In genomic region chr15:31090741-31091140, GRCh38 we compare ENCODE assay signal across 20 cellular contexts. TPM values are rescaled to one million over a fixed set of nuclear protein-coding genes. Genes with fewer than 3 reads are reported as not detected.
DNase-seq lines count a peak whose midpoint lies in the region; ATAC-seq and TF ChIP-seq lines count a peak whose summit lies in the region.
"Had no signal": no experiment of that assay in that cellular context is flagged by ENCODE, and none has a peak within 500 bp of the region (broad histone marks: within the 10 kb centered on the region; RNA-seq: fewer than 3 reads in every experiment).

No MANE protein-coding gene starts in this region.

- H3K9me3 Mint-ChIP-seq in mesothelial cell of epicardium (peaks cover 8% of the 10 kb centered on the region), Calu3 (ENCODE audit: low read depth, unreplicated experiment) (no peaks in the 10 kb centered on the region)
- H3K9me3 Mint-ChIP-seq: CD8-positive, alpha-beta T cell had no signal

- WGBS in esophagus squamous epithelium, 2 donors, result 32 to 42% methylated on average over 3 of the region's 3 CpGs

- no peaks in the 10 kb centered on the region for H3K27me3 ChIP-seq in esophagus squamous epithelium
- H3K27me3 ChIP-seq: BLaER1 treated with 17β-estradiol and CSF1 and Interleukin-3, amounts not matched to agents 10 nM and 100 nM had no signal

- H3K36me3 Mint-ChIP-seq in mesothelial cell of epicardium, result no peaks in the 10 kb centered on the region
- H3K36me3 Mint-ChIP-seq in Calu3 (ENCODE audit: insufficient read depth, unreplicated experiment), result no peaks in the 10 kb centered on the region
- H3K36me3 Mint-ChIP-seq: CD8-positive, alpha-beta T cell had no signal

- no peaks in the 10 kb centered on the region for H3K9me3 ChIP-seq in esophagus squamous epithelium
- H3K9me3 ChIP-seq: HAP-1 had no signal

- intact Hi-C loops in esophagus squamous epithelium (cut with DNase I) (no loop called here), Calu3 (cut with micrococcal nuclease; ENCODE audit: unreplicated experiment) (no loop called here)

- peak overlapping the region; percentile 32 to 81 (median 66) for H3K27ac ChIP-seq in esophagus squamous epithelium
- H3K27ac ChIP-seq: BLaER1 treated with 17β-estradiol and CSF1 and Interleukin-3, amounts not matched to agents 10 nM and 100 nM; GM23248 had no signal

- H3K4me3 Mint-ChIP-seq in mesothelial cell of epicardium, result no peak overlapping the region
- no peak overlapping the region for H3K4me3 Mint-ChIP-seq in Calu3 (ENCODE audit: low read depth, unreplicated experiment)
- H3K4me3 Mint-ChIP-seq: B cell; CD8-positive, alpha-beta T cell had no signal

- H3K27me3 Mint-ChIP-seq in mesothelial cell of epicardium (ENCODE audit: low read depth) (no peaks in the 10 kb centered on the region), Calu3 (ENCODE audit: unreplicated experiment) (no peaks in the 10 kb centered on the region)
- H3K27me3 Mint-ChIP-seq: B cell had no signal

- no TSS peak for BruUV-seq in Calu3 (replicated peaks; lab: Mats Ljungman, UMichigan)

- no peaks in the 10 kb centered on the region for H3K36me3 ChIP-seq in esophagus squamous epithelium
- H3K36me3 ChIP-seq: BLaER1 treated with 17β-estradiol and CSF1 and Interleukin-3, amounts not matched to agents 10 nM and 100 nM; HAP-1 had no signal

- peak overlapping the region; percentile 87 for H3K27ac Mint-ChIP-seq in mesothelial cell of epicardium
- H3K27ac Mint-ChIP-seq in Calu3 (ENCODE audit: unreplicated experiment), result no peak overlapping the region
- H3K27ac Mint-ChIP-seq: B cell; CD8-positive, alpha-beta T cell had no signal

- H3K4me1 ChIP-seq in esophagus squamous epithelium, result peaks cover 8 to 55% (median 16%) of the 10 kb centered on the region in 3 donors
- H3K4me1 ChIP-seq: BLaER1 treated with 17β-estradiol and CSF1 and Interleukin-3, amounts not matched to agents 10 nM and 100 nM; HAP-1 had no signal

- H3K4me3 ChIP-seq in esophagus squamous epithelium, result no peak overlapping the region
- H3K4me3 ChIP-seq: BLaER1 treated with 17β-estradiol and CSF1 and Interleukin-3, amounts not matched to agents 10 nM and 100 nM; GM12878; GM23248; HAP-1 had no signal

- TF ChIP-seq CTCF in esophagus squamous epithelium (IDR thresholded peaks at IDR 0.05), result no peak
- no peak for TF ChIP-seq CTCF in mesothelial cell of epicardium (IDR thresholded peaks at IDR 0.05; ENCODE audit: unreplicated experiment)
- TF ChIP-seq CTCF in Calu3 (IDR thresholded peaks at IDR 0.05; ENCODE audit: unreplicated experiment), result no peak

- CTCF ChIA-PET in Calu3 (lab: Charles Lee), result no interaction called here

- DNase-seq in amniotic epithelial cell (ENCODE audit: low read depth) (peak; percentile 97), esophagus squamous epithelium (lab: John Stamatoyannopoulos, UW) (no peak), mesothelial cell of epicardium (ENCODE audit: low spot score in 2 of 2, unreplicated experiment in 2 of 2) (no peak), Calu3 (no peak), erythroblast (lab: John Stamatoyannopoulos, UW) (no peak)
- DNase-seq: 8988T; CD8-positive, alpha-beta T cell; DMS 273 treated with DMSO at 0.1 percent for 48 hours; DMS53; DND-41; EL; GM23248; IMR-90 had no signal

- ATAC-seq in HG03432 (IDR thresholded peaks at IDR 0.05; ENCODE audit: unreplicated experiment) (no peak), HG03520 (IDR thresholded peaks at IDR 0.05; ENCODE audit: unreplicated experiment) (no peak)
- ATAC-seq: CD8-positive, alpha-beta T cell; GM12878 had no signal

- H3K4me1 Mint-ChIP-seq in mesothelial cell of epicardium (peaks cover 6% of the 10 kb centered on the region), Calu3 (ENCODE audit: low read depth, unreplicated experiment) (no peaks in the 10 kb centered on the region)

- TF ChIP-seq POLR2A in esophagus squamous epithelium (IDR thresholded peaks at IDR 0.05) (no peak), erythroblast (IDR thresholded peaks at IDR 0.05; ENCODE audit: low read length) (no peak)

RNA-seq across cellular contexts. Expression of gene TRPM1, which starts 10.8 kb away (rescaled TPM):
- total RNA-seq in esophagus squamous epithelium (not detected), mesothelial cell of epicardium (not detected in 3 replicates), Calu3 (2022) (not detected in 2 replicates)
- total RNA-seq: B cell; CD8-positive, alpha-beta T cell; GM23248; H4; IMR-90 had no signal
